In genomic region chr15:40234783-40235182, GRCh38 we compare ENCODE assay signal across 16 cellular contexts. TPM values are rescaled to one million over a fixed set of nuclear protein-coding genes. Genes with fewer than 3 reads are reported as not detected.
DNase-seq lines count a peak whose midpoint lies in the region; ATAC-seq and TF ChIP-seq lines count a peak whose summit lies in the region.
"Had no signal": no experiment of that assay in that cellular context is flagged by ENCODE, and none has a peak within 500 bp of the region (broad histone marks: within the 10 kb centered on the region; RNA-seq: fewer than 3 reads in every experiment).

No MANE protein-coding gene starts in this region.

- H3K27ac ChIP-seq in breast epithelium (no peak overlapping the region), spleen (peak overlapping the region in 6 of 8 donors; percentile 8 to 73 (median 56))
- H3K27ac ChIP-seq: parathyroid adenoma had no signal

- DNase-seq in MCF 10A (ENCODE audit: unreplicated experiment) = peak; percentile 51
- DNase-seq in breast epithelium (ENCODE audit: low spot score in 2 of 2) = no peak
- peak; percentile 53 for DNase-seq in RPMI7951 (ENCODE audit: low read depth)
- DNase-seq in spleen = no peak
- no peak for DNase-seq in AG20443 (ENCODE audit: low spot score)
- DNase-seq in activated naive CD4-positive, alpha-beta T cell treated with anti-CD3 and anti-CD28 coated beads, Interleukin-2, amount 50 U/mL, for 16 hours = no peak
- no peak for DNase-seq in T-helper 1 cell
- DNase-seq: activated CD4-positive, alpha-beta memory T cell treated with anti-CD3 and anti-CD28 coated beads for 36 hours; KG1; NCI-H1930 had no signal

- no peaks in the 10 kb centered on the region for H3K36me3 Mint-ChIP-seq in MCF 10A (ENCODE audit: insufficient read depth, unreplicated experiment)
- H3K36me3 Mint-ChIP-seq: activated CD4-positive, alpha-beta memory T cell treated with anti-CD3 and anti-CD28 coated beads for 36 hours had no signal

- H3K4me3 ChIP-seq in breast epithelium (no peak overlapping the region), spleen (peak overlapping the region in 1 of 8 donors; percentile 19)

- POLR2A ChIA-PET in MCF 10A (lab: Yijun Ruan, JAX) = interaction anchor here (0.9 to 2.4 kb wide), 4 partner anchors 11 to 32 kb away, joined by 4 to 12 read pairs (median 6); no protein-coding TSS in a partner anchor

- no peak overlapping the region for H3K4me3 Mint-ChIP-seq in MCF 10A (ENCODE audit: unreplicated experiment)
- H3K4me3 Mint-ChIP-seq: activated CD4-positive, alpha-beta memory T cell treated with anti-CD3 and anti-CD28 coated beads for 36 hours; brain; T-helper 1 cell treated with Interleukin-12 subunit alpha and Interleukin-12 subunit beta and Interleukin-4 antibody, amounts not matched to agents 30 μg/mL and 1 μg/mL, for 36 hours had no signal

- BruUV-seq in MCF 10A (replicated peaks; lab: Mats Ljungman, UMichigan) = no TSS peak

- H3K36me3 ChIP-seq in breast epithelium (no peaks in the 10 kb centered on the region), spleen (peaks cover 0 to 2% (median 0%) of the 10 kb centered on the region in 6 donors)

- H3K9me3 ChIP-seq in breast epithelium (no peaks in the 10 kb centered on the region), spleen (no peaks in the 10 kb centered on the region)

- intact Hi-C loops in MCF 10A (cut with micrococcal nuclease) (no loop called here), breast epithelium (cut with DNase I; ENCODE audit: low total_unique reads) (loop anchor here (5.0 kb wide), 1 partner anchor 38 kb away; no protein-coding TSS in a partner anchor), spleen (cut with DNase I; ENCODE audit: low total_unique reads) (no loop called here)

- TF ChIP-seq POLR2A in breast epithelium (IDR thresholded peaks at IDR 0.05) (no peak), spleen (IDR thresholded peaks at IDR 0.05) (no peak)

- H3K9me3 Mint-ChIP-seq in MCF 10A (ENCODE audit: unreplicated experiment) = no peaks in the 10 kb centered on the region
- H3K9me3 Mint-ChIP-seq: activated CD4-positive, alpha-beta memory T cell treated with anti-CD3 and anti-CD28 coated beads for 36 hours; brain; T-helper 1 cell treated with Interleukin-12 subunit alpha and Interleukin-12 subunit beta and Interleukin-4 antibody, amounts not matched to agents 30 μg/mL and 1 μg/mL, for 36 hours had no signal

- H3K27ac Mint-ChIP-seq in MCF 10A (ENCODE audit: low read depth, unreplicated experiment) = peak overlapping the region; percentile 54
- H3K27ac Mint-ChIP-seq: activated CD4-positive, alpha-beta memory T cell treated with anti-CD3 and anti-CD28 coated beads for 36 hours; T-helper 1 cell treated with Interleukin-12 subunit alpha and Interleukin-12 subunit beta and Interleukin-4 antibody, amounts not matched to agents 30 μg/mL and 1 μg/mL, for 36 hours had no signal

- H3K27me3 ChIP-seq in breast epithelium (no peaks in the 10 kb centered on the region), spleen (replicated peaks in 1 of 7) (peaks cover 0 to 20% (median 10%) of the 10 kb centered on the region in 7 donors)

- CTCF ChIA-PET in MCF 10A (lab: Yijun Ruan, JAX) = interaction anchor here (0.7 to 4.4 kb wide), 4 partner anchors 11 to 39 kb away, joined by 3 to 35 read pairs (median 18); no protein-coding TSS in a partner anchor

- ATAC-seq in esophagus mucosa = peak; percentile 31

- no peak for TF ChIP-seq CTCF in MCF 10A (IDR thresholded peaks at IDR 0.05; ENCODE audit: unreplicated experiment)
- TF ChIP-seq CTCF in breast epithelium (IDR thresholded peaks at IDR 0.05) = no peak
- no peak for TF ChIP-seq CTCF in spleen (IDR thresholded peaks at IDR 0.05 in 8 of 11, conservative IDR thresholded peaks at IDR 0.05 in 3 of 11)

- 47 to 72% (median 61%) methylated on average over 3 to 4 of the region's 4 CpGs for WGBS in spleen, 5 donors

- no peaks in the 10 kb centered on the region for H3K27me3 Mint-ChIP-seq in MCF 10A (ENCODE audit: insufficient read depth, unreplicated experiment)

- H3K4me1 Mint-ChIP-seq in MCF 10A (ENCODE audit: insufficient read depth, unreplicated experiment) = peaks cover 31% of the 10 kb centered on the region

- H3K4me1 ChIP-seq in breast epithelium (peaks cover 0 to 5% of the 10 kb centered on the region in 2 donors), spleen (peaks cover 3 to 40% (median 25%) of the 10 kb centered on the region in 6 donors)
- H3K4me1 ChIP-seq: parathyroid adenoma had no signal

RNA-seq across cellular contexts. Expression of gene PAK6, which starts 4.1 kb away (rescaled TPM):
- total RNA-seq in MCF 10A (2022) = 9.3 and 9.5 TPM in 2 replicates
- total RNA-seq in breast epithelium = 10 to 100 TPM in 1 of 3 donors, 1 to 10 TPM in 1, under 1 TPM in 1; 0.80 to 11.0 (median 9.5) TPM
- 7.9 and 9.5 TPM in 2 replicates for total RNA-seq in RPMI7951 (2014; rRNA removed; shearing (Covaris generic))
- 25.3 TPM for total RNA-seq in esophagus mucosa
- total RNA-seq in spleen = 1 to 10 TPM; 1.5 to 5.4 (median 2.0) TPM
- polyA plus RNA-seq in spleen = under 1 TPM; 0.24 to 0.46 (median 0.38) TPM
- polyA plus RNA-seq: AG04450 had no signal

RNA-seq across cellular contexts. Expression of gene ANKRD63, which starts 48.1 kb away (rescaled TPM):
- total RNA-seq in MCF 10A (2022) = not detected in 2 replicates
- not detected for total RNA-seq in breast epithelium
- total RNA-seq in RPMI7951 (2014; rRNA removed; shearing (Covaris generic)) = not detected in 2 replicates
- total RNA-seq in esophagus mucosa = not detected
- total RNA-seq in spleen = not detected
- polyA plus RNA-seq in spleen = not detected
- total RNA-seq: activated CD4-positive, alpha-beta memory T cell treated with anti-CD3 and anti-CD28 coated beads for 36 hours; liver had no signal
- polyA plus RNA-seq: AG04450, liver had no signal

Comparison
In these comparisons a context has a peak if more than half of its experiments do, and no peak if none do; other contexts are left out.
1. DNase-seq: peak in MCF 10A (single experiment) and RPMI7951 (single experiment); none in breast epithelium (0 of 2), spleen (single experiment), AG20443 (single experiment), activated naive CD4-positive, alpha-beta T cell treated with anti-CD3 and anti-CD28 coated beads, Interleukin-2, amount 50 U/mL, for 16 hours (single experiment) and T-helper 1 cell (0 of 5).
2. H3K27ac ChIP-seq: peak in spleen (6 of 8); none in breast epithelium (0 of 2).